8 cellular contexts compared by ENCODE assay signal in genomic region chr19:54464624-54465266, GRCh38. TPM values are rescaled to one million over a fixed set of nuclear protein-coding genes. Genes with fewer than 3 reads are reported as not detected.
DNase-seq lines count a peak whose midpoint lies in the region; ATAC-seq, FAIRE-seq and TF ChIP-seq lines count a peak whose summit lies in the region.

No MANE protein-coding gene starts in this region.

- H3K4me2 ChIP-seq in A549: peak overlapping the region; percentile 98

- no peaks in the 10 kb centered on the region for H3K9me3 ChIP-seq in A549

- no peak for TF ChIP-seq RAD21 in A549 (conservative IDR thresholded peaks at IDR 0.05 in 1 of 2, IDR thresholded peaks at IDR 0.05 in 1 of 2)

- TF ChIP-seq POLR2A in A549 (IDR thresholded peaks at IDR 0.05; ENCODE audit: low read length): peak; percentile 63

- peaks cover 2% of the 10 kb centered on the region for H3K27me3 ChIP-seq in kidney epithelial cell (ENCODE audit: control insufficient read depth, insufficient read depth, low read length)

- peak overlapping the region; percentile 93 to 95 for H3K27ac ChIP-seq in A549

- FAIRE-seq in A549 (lab: Jason Lieb, UNC) (no peak), GM18507 (lab: Jason Lieb, UNC) (no peak)

- ATAC-seq in A549: peak; percentile 54 to 81
- peak; percentile 33 for ATAC-seq in HG02938 (IDR thresholded peaks at IDR 0.05; ENCODE audit: unreplicated experiment)

- peaks cover 32% of the 10 kb centered on the region for H3K4me1 ChIP-seq in A549

- POLR2A ChIA-PET in A549 (lab: Yijun Ruan, JAX): interaction anchor here (1.6 kb wide), 1 partner anchor 16 kb away, joined by 6 read pairs; the partner anchor contains the start of gene LENG8

- no peak for TF ChIP-seq EP300 in A549 (IDR thresholded peaks at IDR 0.05)

- 2% methylated on average over 29 of the region's 61 CpGs for WGBS in A549 (ENCODE audit: missing lambda C conversion rate)

- CTCF ChIA-PET in A549 (lab: Yijun Ruan, JAX): interaction anchor here (1.5 kb wide), 1 partner anchor 13 kb away, joined by 4 read pairs; no protein-coding TSS in a partner anchor

- peak; percentile 87 to 95 for DNase-seq in A549 (ENCODE audit: low read depth in 1 of 2, low spot score in 1 of 2)
- peak; percentile 80 for DNase-seq in GM18507 (ENCODE audit: extremely low spot score, insufficient read length, low read depth)
- peak; percentile 62 for DNase-seq in NCI-H2171 (lab: John Stamatoyannopoulos, UW)
- DNase-seq in activated CD4-positive, CD25-positive, alpha-beta regulatory T cell (lab: John Stamatoyannopoulos, UW): peak; percentile 50 to 63 (median 52)
- DNase-seq in cerebellar cortex (ENCODE audit: low spot score): peak; percentile 89
- peak; percentile 56 for DNase-seq in kidney epithelial cell (ENCODE audit: low read depth)
- DNase-seq in stimulated activated CD4-positive, alpha-beta T cell treated with anti-CD3 and anti-CD28 coated beads, Interleukin-15, amount 100 ng/mL, for 24 hours: peak; percentile 91

- H3K36me3 ChIP-seq in kidney epithelial cell (ENCODE audit: control insufficient read depth, insufficient read depth, low read length): peaks cover 4% of the 10 kb centered on the region

- peak overlapping the region; percentile 67 for H3K4me3 ChIP-seq in A549
- H3K4me3 ChIP-seq in kidney epithelial cell (ENCODE audit: low read depth, low read length): peak overlapping the region; percentile 62

- no peak for TF ChIP-seq CTCF in A549 (IDR thresholded peaks at IDR 0.05)
- TF ChIP-seq CTCF in kidney epithelial cell (IDR thresholded peaks at IDR 0.05; ENCODE audit: insufficient read depth, low read length, poor library complexity, severe bottlenecking): no peak

TF ChIP-seq in A549, 52 proteins besides CTCF, POLR2A, EP300 and RAD21 (continues in another document):
- TF ChIP-seq E2F6 (IDR thresholded peaks at IDR 0.05; ENCODE audit: borderline replicate concordance, low read depth): peak; percentile 87
- TF ChIP-seq EHF (CRISPR knock-in tag; IDR thresholded peaks at IDR 0.05): no peak
- peak; percentile 84; the same call in 2 of the 3 replicates for TF ChIP-seq BCL3 (IDR thresholded peaks at IDR 0.05)
- TF ChIP-seq HOXB5 (CRISPR knock-in tag; IDR thresholded peaks at IDR 0.05): 0 out of 2 replicates have a peak, but pooled peaks have one; percentile 35
- peak; percentile 12; the same call in 1 of the 2 replicates for TF ChIP-seq HOXB13 (CRISPR knock-in tag; IDR thresholded peaks at IDR 0.05; ENCODE audit: low read depth)
- no peak for TF ChIP-seq KDM5A (IDR thresholded peaks at IDR 0.05)
- 0 out of 2 replicates have a peak, but pooled peaks have one; percentile 55 for TF ChIP-seq RFX5 (IDR thresholded peaks at IDR 0.05)
- TF ChIP-seq TFCP2L1 (CRISPR knock-in tag; IDR thresholded peaks at IDR 0.05): peak; percentile 78; the same call in 1 of the 2 replicates
- peak; percentile 64 to 66; a peak in 4 of 5 replicates for TF ChIP-seq JUN (IDR thresholded peaks at IDR 0.05)
- TF ChIP-seq MAX (IDR thresholded peaks at IDR 0.05): peak; percentile 91
- no peak for TF ChIP-seq FOSB (CRISPR knock-in tag; IDR thresholded peaks at IDR 0.05)
- peak; percentile 15; the same call in 1 of the 2 replicates for TF ChIP-seq REST (IDR thresholded peaks at IDR 0.05)
- TF ChIP-seq BHLHE40 (IDR thresholded peaks at IDR 0.05; ENCODE audit: low read depth, low read length): no peak
- TF ChIP-seq HOXA7 (CRISPR knock-in tag; IDR thresholded peaks at IDR 0.05): no peak
- TF ChIP-seq PHF8 (IDR thresholded peaks at IDR 0.05; ENCODE audit: borderline replicate concordance, low read depth): peak; percentile 74
- TF ChIP-seq FOXS1 (CRISPR knock-in tag; IDR thresholded peaks at IDR 0.05): no peak
- no peak for TF ChIP-seq ZFP36 (IDR thresholded peaks at IDR 0.05; ENCODE audit: borderline replicate concordance, partially characterized antibody)

RNA-seq across cellular contexts. Expression of gene LENG9, which starts 1.2 kb away (rescaled TPM):
- polyA plus RNA-seq in A549 (2011; rRNA removed) (1.9 and 2.1 TPM in 2 replicates), A549 (2017; fragmentation: RNase III; extraction: RNeasy Plus Mini Kit Qiagen cat#74134 plus additional on column Dnase treatment) (3.8 to 4.9 TPM (median 4.1 TPM) in 3 replicates)
- polyA plus RNA-seq in A549 (2012; cell fraction: cytosol; rRNA removed): 1.6 and 2.8 TPM in 2 replicates
- 2.2 and 4.1 TPM in 2 replicates for polyA plus RNA-seq in A549 (2012; cell fraction: nucleus; rRNA removed)
- 3.7 and 5.1 TPM in 2 replicates for polyA minus RNA-seq in A549 (2011; rRNA and poly(A)+ RNA removed)
- total RNA-seq in kidney epithelial cell: 0.75 and 3.6 TPM in 2 replicates

RNA-seq across cellular contexts. Expression of gene CDC42EP5, which starts 8.4 kb away (rescaled TPM):
- not detected in 2 replicates for polyA plus RNA-seq in A549 (2011; rRNA removed)
- polyA plus RNA-seq in A549 (2012; cell fraction: cytosol; rRNA removed): 0.16 TPM in 1 of 2 replicates, not detected in the other
- polyA plus RNA-seq in A549 (2012; cell fraction: nucleus; rRNA removed): not detected in 2 replicates
- polyA plus RNA-seq in A549 (2017; fragmentation: RNase III; extraction: RNeasy Plus Mini Kit Qiagen cat#74134 plus additional on column Dnase treatment): not detected in 3 replicates
- polyA minus RNA-seq in A549 (2011; rRNA and poly(A)+ RNA removed): not detected in 2 replicates
- 21.4 and 24.4 TPM in 2 replicates for total RNA-seq in kidney epithelial cell

RNA-seq across cellular contexts. Expression of gene LENG8, which starts 15.7 kb away (rescaled TPM):
- polyA plus RNA-seq in A549 (2011; rRNA removed) (30.6 and 52.8 TPM in 2 replicates), A549 (2017; fragmentation: RNase III; extraction: RNeasy Plus Mini Kit Qiagen cat#74134 plus additional on column Dnase treatment) (137 to 148 TPM (median 140 TPM) in 3 replicates)
- polyA plus RNA-seq in A549 (2012; cell fraction: cytosol; rRNA removed): 48.4 and 62.4 TPM in 2 replicates
- polyA plus RNA-seq in A549 (2012; cell fraction: nucleus; rRNA removed): 643 and 655 TPM in 2 replicates
- 42.5 and 48.1 TPM in 2 replicates for polyA minus RNA-seq in A549 (2011; rRNA and poly(A)+ RNA removed)
- 61.3 and 62.8 TPM in 2 replicates for total RNA-seq in kidney epithelial cell

RNA-seq across cellular contexts. Expression of gene LAIR2, which starts 37.9 kb away (rescaled TPM):
- polyA plus RNA-seq in A549 (2011; rRNA removed): not detected in 2 replicates
- polyA plus RNA-seq in A549 (2012; cell fraction: cytosol; rRNA removed): not detected in 2 replicates
- not detected in 2 replicates for polyA plus RNA-seq in A549 (2012; cell fraction: nucleus; rRNA removed)
- not detected in 3 replicates for polyA plus RNA-seq in A549 (2017; fragmentation: RNase III; extraction: RNeasy Plus Mini Kit Qiagen cat#74134 plus additional on column Dnase treatment)
- not detected in 2 replicates for polyA minus RNA-seq in A549 (2011; rRNA and poly(A)+ RNA removed)
- total RNA-seq in kidney epithelial cell: not detected in 2 replicates

RNA-seq across cellular contexts. Expression of gene TTYH1, which starts 49.5 kb away (rescaled TPM):
- polyA plus RNA-seq in A549 (2011; rRNA removed) (0.31 and 0.56 TPM in 2 replicates), A549 (2017; fragmentation: RNase III; extraction: RNeasy Plus Mini Kit Qiagen cat#74134 plus additional on column Dnase treatment) (0.15 to 0.32 TPM in 2 of 3 replicates, not detected in the other)
- polyA plus RNA-seq in A549 (2012; cell fraction: cytosol; rRNA removed): 0.26 and 0.33 TPM in 2 replicates
- 0.48 and 0.50 TPM in 2 replicates for polyA plus RNA-seq in A549 (2012; cell fraction: nucleus; rRNA removed)
- 0.29 and 1.1 TPM in 2 replicates for polyA minus RNA-seq in A549 (2011; rRNA and poly(A)+ RNA removed)
- not detected in 2 replicates for total RNA-seq in kidney epithelial cell

Comparison
In these comparisons a context has a peak if more than half of its experiments do, and no peak if none do; other contexts are left out.
1. Peak in every context shown above with its lines: DNase-seq, ATAC-seq, H3K4me3 ChIP-seq and H3K27ac ChIP-seq.